In genomic region chr6:21676769-21677168, GRCh38 we compare ENCODE assay signal across 24 cellular contexts.
"Had no signal": no experiment of that assay in that cellular context is flagged by ENCODE, and none has a peak within 500 bp of the region (broad histone marks: within the 10 kb centered on the region; RNA-seq: fewer than 3 reads in every experiment).

No MANE protein-coding gene starts in this region.

- H3K9ac ChIP-seq: KMS-11 had no signal

- ATAC-seq: PC-3, Right ventricle myocardium inferior, SK-N-SH treated with all-trans-retinoic acid at 6 μM for 48 hours had no signal

- H3K27me3 ChIP-seq: MG63, Peyer's patch, SJCRH30 had no signal

- H3K9me3 ChIP-seq: MG63, Peyer's patch, SJCRH30 had no signal

- H3K4me1 ChIP-seq: Peyer's patch, SJCRH30 had no signal

- H3K36me3 ChIP-seq: MG63, Peyer's patch, SJCRH30 had no signal

- H3K4me2 ChIP-seq: KMS-11 had no signal

- H3K4me3 ChIP-seq: MG63, Peyer's patch, SJCRH30 had no signal

- H3K27ac ChIP-seq: KMS-11, Peyer's patch, SJCRH30 had no signal

- DNase-seq: Kasumi-1; MG63; NCI-H1092; NCI-H1105 treated with DMSO at 0.1 percent for 48 hours; NCI-H1417 treated with DMSO at 0.1 percent for 48 hours; NCI-H146; NCI-H1694 treated with DMSO at 0.1 percent for 48 hours; NCI-H1930; NCI-H2081; NCI-H2107; NCI-H2227 treated with DMSO at 0.1 percent for 48 hours; NCI-H510A; NCI-H524 treated with DMSO at 0.1 percent for 48 hours; NCI-H69; NCI-H774; NK-92 treated with Interleukin-12 subunit alpha and Interleukin-12 subunit beta, amount 100 ng/mL, for 24 hours; PC-3; Peyer's patch; SHP77 treated with DMSO at 0.1 percent for 48 hours; SJCRH30; T-helper 1 cell had no signal
